In genomic region chr14:31208546-31209424, GRCh38 we compare ENCODE assay signal across 8 cellular contexts. TPM values are rescaled to one million over a fixed set of nuclear protein-coding genes. Genes with fewer than 3 reads are reported as not detected.
A peak's percentile ranks its signal among the peaks of the same experiment; 100 is the strongest.
DNase-seq lines count a peak whose midpoint lies in the region; ATAC-seq and TF ChIP-seq lines count a peak whose summit lies in the region.

No MANE protein-coding gene starts in this region.

- peak; percentile 68 for DNase-seq in DMS53 (lab: John Stamatoyannopoulos, UW)
- no peak for DNase-seq in DMS53 treated with DMSO at 0.1 percent for 48 hours (lab: John Stamatoyannopoulos, UW; ENCODE audit: unreplicated experiment)
- DNase-seq in activated CD4-positive, alpha-beta T cell treated with anti-CD3 and anti-CD28 coated beads for 48 hours: peak; percentile 63
- no peak for DNase-seq in epithelial cell of proximal tubule (ENCODE audit: low read depth)
- no peak for DNase-seq in D341Med (ENCODE audit: low spot score)

- no peaks in the 10 kb centered on the region for H3K36me3 ChIP-seq in rectal smooth muscle tissue (ENCODE audit: control insufficient read depth, insufficient read depth, low read length)

- peaks cover 14% of the 10 kb centered on the region for H3K4me1 ChIP-seq in rectal smooth muscle tissue (ENCODE audit: control insufficient read depth, insufficient read depth, low read length)

- no peak overlapping the region for H3K9ac ChIP-seq in rectal smooth muscle tissue (ENCODE audit: low read length)

- H3K4me3 ChIP-seq in epithelial cell of proximal tubule (ENCODE audit: low read depth, low read length) (peak overlapping the region; percentile 91), rectal smooth muscle tissue (ENCODE audit: low read length) (peak overlapping the region; percentile 73)

- H3K27ac ChIP-seq in rectal smooth muscle tissue (ENCODE audit: low read depth, low read length): peak overlapping the region; percentile 95

- no peaks in the 10 kb centered on the region for H3K27me3 ChIP-seq in rectal smooth muscle tissue (ENCODE audit: control insufficient read depth, insufficient read depth, low read length)

- ATAC-seq in GM21528 (IDR thresholded peaks at IDR 0.05; ENCODE audit: low FRiP score, unreplicated experiment): no peak
- ATAC-seq in HG02623 (IDR thresholded peaks at IDR 0.05; ENCODE audit: unreplicated experiment): no peak

- no peak for TF ChIP-seq CTCF in epithelial cell of proximal tubule (conservative IDR thresholded peaks at IDR 0.05; ENCODE audit: low read depth, low read length)

RNA-seq across cellular contexts. Expression of gene HECTD1, which starts 1.2 kb away (rescaled TPM):
- total RNA-seq in epithelial cell of proximal tubule: 92.5 and 101 TPM in 2 replicates

Comparison
In these comparisons a context has a peak if more than half of its experiments do, and no peak if none do; other contexts are left out.
1. DNase-seq: peak in DMS53 (single experiment) and activated CD4-positive, alpha-beta T cell treated with anti-CD3 and anti-CD28 coated beads for 48 hours (single experiment); none in DMS53 treated with DMSO at 0.1 percent for 48 hours (single experiment), epithelial cell of proximal tubule (single experiment) and D341Med (single experiment).